Comparison of ENCODE assay signal across 9 cellular contexts in genomic region chr2:11498543-11499034, GRCh38. TPM values are rescaled to one million over a fixed set of nuclear protein-coding genes. Genes with fewer than 3 reads are reported as not detected.
DNase-seq lines count a peak whose midpoint lies in the region; ATAC-seq, FAIRE-seq and TF ChIP-seq lines count a peak whose summit lies in the region.
"Had no signal": no experiment of that assay in that cellular context is flagged by ENCODE, and none has a peak within 500 bp of the region (broad histone marks: within the 10 kb centered on the region; RNA-seq: fewer than 3 reads in every experiment).

No MANE protein-coding gene starts in this region.

- no peak overlapping the region for H3K4ac ChIP-seq in H9 (ENCODE audit: low read depth, low read length)

- H3K27ac Mint-ChIP-seq in endothelial cell (ENCODE audit: unreplicated experiment), result no peak overlapping the region
- H3K27ac Mint-ChIP-seq in H9, result peak overlapping the region in 1 of 3 experiments; percentile 44; a peak in 1 of 7 replicates

- H3K4me1 ChIP-seq in SJCRH30 (peaks cover 18% of the 10 kb centered on the region), liver (ENCODE audit: control insufficient read depth in 4 of 4, insufficient read depth in 4 of 4, low read length in 3 of 4) (peaks cover 2 to 45% (median 32%) of the 10 kb centered on the region in 4 donors), aorta (ENCODE audit: control insufficient read depth in 1 of 2, insufficient read depth in 2 of 2, low read length in 2 of 2) (no peaks in the 10 kb centered on the region), H9 (ENCODE audit: insufficient read depth, low read length) (peaks cover 2% of the 10 kb centered on the region; the same call in 1 of the 2 replicates)

- ATAC-seq in GM19043 (IDR thresholded peaks at IDR 0.05; ENCODE audit: low read depth, unreplicated experiment) (peak; percentile 85), HG03039 (IDR thresholded peaks at IDR 0.05; ENCODE audit: unreplicated experiment) (peak; percentile 90), aorta (ENCODE audit: low FRiP score) (peak; percentile 66)

- DNase-seq in SJCRH30, result peak; percentile 49 to 61
- peak in 1 of 2 donors; percentile 80 for DNase-seq in aorta
- no peak for DNase-seq in endothelial cell (ENCODE audit: low spot score)
- no peak for DNase-seq in HTR-8/SVneo (ENCODE audit: insufficient read length, low spot score)
- no peak for DNase-seq in H9

- intact Hi-C loops in aorta (cut with DNase I), result no loop called here

- H4K91ac ChIP-seq in H9 (ENCODE audit: insufficient read length, low read depth, low read length), result no peak overlapping the region

- WGBS in liver, result 18% methylated on average over 9 of the region's 9 CpGs
- WGBS in aorta, 2 donors, result 23 to 32% methylated on average over 8 to 9 of the region's 9 CpGs
- no CpG with 5 or more reads among the region's 9 CpGs for WGBS in H9 (ENCODE audit: extremely low coverage, insufficient read length, low lambda C conversion rate)

- H3K27ac ChIP-seq in SJCRH30 (no peak overlapping the region), liver (ENCODE audit: low read depth in 1 of 2, low read length in 2 of 2) (peak overlapping the region; percentile 66 to 73), aorta (ENCODE audit: low read depth in 1 of 2, low read length in 2 of 2) (no peak overlapping the region), H9 (ENCODE audit: insufficient read length, low read depth, low read length) (no peak overlapping the region)

- H3K36me3 Mint-ChIP-seq in endothelial cell (ENCODE audit: low read depth, unreplicated experiment), result peaks cover 4% of the 10 kb centered on the region
- H3K36me3 Mint-ChIP-seq in H9 (ENCODE audit: insufficient read depth in 1 of 3, low read depth in 3 of 3), result peaks cover 0 to 10% (median 9%) of the 10 kb centered on the region in 3 experiments; a peak in 5 of 7 replicates

- H3K36me3 ChIP-seq in SJCRH30 (no peaks in the 10 kb centered on the region), liver (ENCODE audit: control insufficient read depth in 4 of 4, insufficient read depth in 3 of 4, low read depth in 1 of 4, low read length in 3 of 4) (no peaks in the 10 kb centered on the region), aorta (ENCODE audit: control insufficient read depth in 1 of 2, insufficient read depth in 2 of 2, low read length in 1 of 2) (no peaks in the 10 kb centered on the region)

- FAIRE-seq in HTR-8/SVneo (lab: Jason Lieb, UNC), result no peak
- FAIRE-seq: colon had no signal

- H3K27me3 Mint-ChIP-seq in endothelial cell (ENCODE audit: unreplicated experiment) (no peaks in the 10 kb centered on the region), H9 (ENCODE audit: low read depth) (no peaks in the 10 kb centered on the region)

- no peak overlapping the region for H3K14ac ChIP-seq in H9 (ENCODE audit: insufficient read depth, low read length)

- H3K4me1 Mint-ChIP-seq in endothelial cell (ENCODE audit: unreplicated experiment) (peaks cover 21% of the 10 kb centered on the region), H9 (peaks cover 27 to 31% of the 10 kb centered on the region in 2 experiments)

- H3K23me2 ChIP-seq in H9 (ENCODE audit: insufficient read length, low read depth, low read length, poor library complexity, severe bottlenecking), result no peaks in the 10 kb centered on the region

- H3K56ac ChIP-seq in H9 (ENCODE audit: insufficient read length, low read depth, low read length), result no peak overlapping the region

- H3K27me3 ChIP-seq in SJCRH30 (no peaks in the 10 kb centered on the region; the same call in 1 of the 2 replicates), liver (ENCODE audit: control insufficient read depth in 4 of 4, insufficient read depth in 4 of 4, low read length in 3 of 4) (no peaks in the 10 kb centered on the region), aorta (ENCODE audit: control insufficient read depth in 1 of 2, insufficient read depth in 2 of 2, low read length in 1 of 2) (no peaks in the 10 kb centered on the region), H9 (ENCODE audit: insufficient read depth, low read length) (no peaks in the 10 kb centered on the region)

- no peak for TF ChIP-seq CTCF in liver (IDR thresholded peaks at IDR 0.05; ENCODE audit: low read depth, low read length, missing input control)
- TF ChIP-seq CTCF in endothelial cell (IDR thresholded peaks at IDR 0.05; ENCODE audit: unreplicated experiment), result no peak
- TF ChIP-seq CTCF in H9 (conservative IDR thresholded peaks at IDR 0.05), result no peak

- no peak overlapping the region for H2BK12ac ChIP-seq in H9 (ENCODE audit: insufficient read length, low read depth, low read length)

- no peak overlapping the region for H2BK5ac ChIP-seq in H9 (ENCODE audit: insufficient read length, low read length)

- no peak overlapping the region for H3K4me3 Mint-ChIP-seq in endothelial cell (ENCODE audit: unreplicated experiment)
- H3K4me3 Mint-ChIP-seq in H9, result no peak overlapping the region

- H2AK5ac ChIP-seq in H9 (ENCODE audit: insufficient read length, low read length), result no peak overlapping the region

- peaks cover 5% of the 10 kb centered on the region; the same call in 1 of the 2 replicates for H3K79me2 ChIP-seq in H9 (ENCODE audit: insufficient read depth, low read length)

- no peak overlapping the region for H3K23ac ChIP-seq in H9 (ENCODE audit: insufficient read length, low read depth, low read length)

- no peak overlapping the region for H4K8ac ChIP-seq in H9 (replicated peaks; ENCODE audit: insufficient read length, low read depth, low read length)

- no peak overlapping the region for H4K5ac ChIP-seq in H9 (ENCODE audit: insufficient read length, low read depth, low read length)

- H2AFZ ChIP-seq in H9 (ENCODE audit: low read length), result no peak overlapping the region

- no peak overlapping the region for H2BK20ac ChIP-seq in H9 (ENCODE audit: low read depth, low read length, poor library complexity, severe bottlenecking)

- H2BK15ac ChIP-seq in H9 (ENCODE audit: low read depth, low read length), result no peak overlapping the region

- H3K18ac ChIP-seq in H9 (ENCODE audit: insufficient read length, low read depth, low read length), result no peak overlapping the region

- H3T11ph ChIP-seq in H9 (ENCODE audit: low read length), result no peak overlapping the region

- no peak overlapping the region for H3K4me2 ChIP-seq in H9 (ENCODE audit: insufficient read depth, insufficient read length, low read length)

- no peak overlapping the region for H2BK120ac ChIP-seq in H9 (ENCODE audit: low read depth, low read length, poor library complexity, severe bottlenecking)

- no peaks in the 10 kb centered on the region for H3K9me3 ChIP-seq in SJCRH30 (replicated peaks)
- peaks cover 0 to 3% (median 1%) of the 10 kb centered on the region in 4 donors for H3K9me3 ChIP-seq in liver (ENCODE audit: control insufficient read depth in 4 of 4, low read length in 3 of 4)
- peaks cover 4% of the 10 kb centered on the region for H3K9me3 ChIP-seq in aorta (ENCODE audit: control insufficient read depth, low read length)
- no peaks in the 10 kb centered on the region for H3K9me3 ChIP-seq in H9 (ENCODE audit: control insufficient read depth, low read depth, low read length)

- no peaks in the 10 kb centered on the region for H3K79me1 ChIP-seq in H9 (ENCODE audit: insufficient read depth, low read depth, low read length, poor library complexity, severe bottlenecking)

- H3K9me3 Mint-ChIP-seq in endothelial cell (ENCODE audit: unreplicated experiment), result no peaks in the 10 kb centered on the region
- H3K9me3 Mint-ChIP-seq in H9, result peaks cover 7 to 9% of the 10 kb centered on the region in 2 experiments; a peak in 4 of 5 replicates

- TF ChIP-seq RAD21 in liver (IDR thresholded peaks at IDR 0.05), result peak; percentile 25 to 59

- H4K20me1 ChIP-seq in H9 (ENCODE audit: control insufficient read depth, insufficient read depth, insufficient read length), result no peaks in the 10 kb centered on the region

- no peak overlapping the region for H3K4me3 ChIP-seq in SJCRH30
- no peak overlapping the region for H3K4me3 ChIP-seq in liver (ENCODE audit: low read depth in 1 of 3, low read length in 3 of 3)
- H3K4me3 ChIP-seq in aorta (ENCODE audit: low read length in 2 of 2), result no peak overlapping the region

- H3K9ac ChIP-seq in liver (ENCODE audit: low read depth in 1 of 2, low read length in 2 of 2) (peak overlapping the region in 1 of 2 donors; percentile 37), H9 (ENCODE audit: extremely low read depth, insufficient read length, low read length) (no peak overlapping the region)

TF ChIP-seq in liver, 16 proteins besides CTCF, POLR2A, EP300 and RAD21 (continues in another document):
- TF ChIP-seq HNF4A (conservative IDR thresholded peaks at IDR 0.05) (peak; percentile 63 to 78), FOXA1 (IDR thresholded peaks at IDR 0.05) (peak; percentile 62), HNF4G (IDR thresholded peaks at IDR 0.05) (no peak), EGR1 (IDR thresholded peaks at IDR 0.05; ENCODE audit: low read depth in 2 of 2) (no peak), ATF3 (IDR thresholded peaks at IDR 0.05) (no peak), GABPA (IDR thresholded peaks at IDR 0.05 in 1 of 2, conservative IDR thresholded peaks at IDR 0.05 in 1 of 2) (no peak), SP1 (IDR thresholded peaks at IDR 0.05) (peak; percentile 71), JUND (IDR thresholded peaks at IDR 0.05) (peak in 1 of 2 donors; percentile 31)

RNA-seq across cellular contexts. Expression of gene E2F6, which starts 32.6 kb away (rescaled TPM):
- 32.2 and 40.9 TPM in 2 replicates for total RNA-seq in SJCRH30 (2014; rRNA removed; shearing (Covaris generic))
- total RNA-seq in liver (1 to 10 TPM; 4.2 to 7.7 TPM), aorta (10 to 100 TPM; 10.1 to 13.4 TPM), endothelial cell (ENCODE audit: unreplicated experiment) (20.4 TPM), H9 (2021) (21.8 and 23.6 TPM in 2 replicates)
- polyA plus RNA-seq in liver (1 to 10 TPM; 3.5 to 5.4 TPM), aorta (1 to 10 TPM; 8.6 TPM)

RNA-seq across cellular contexts. Expression of gene GREB1, which starts 35.3 kb away (rescaled TPM):
- 0.12 and 0.38 TPM in 2 replicates for total RNA-seq in SJCRH30 (2014; rRNA removed; shearing (Covaris generic))
- total RNA-seq in liver (1 to 10 TPM; 5.4 to 6.3 TPM), aorta (1 to 10 TPM; 7.2 to 8.6 TPM), endothelial cell (ENCODE audit: unreplicated experiment) (35.9 TPM), H9 (2021) (15.3 and 16.5 TPM in 2 replicates)
- polyA plus RNA-seq in liver (1 to 10 TPM; 1.0 to 1.7 TPM), aorta (under 1 TPM in 1 of 2 donors, not detected in 1; 0.13 TPM)

Comparison
In these comparisons a context has a peak if more than half of its experiments do, and no peak if none do; other contexts are left out.
1. DNase-seq: peak in SJCRH30 (2 of 2); none in endothelial cell (single experiment), HTR-8/SVneo (single experiment) and H9 (single experiment).
2. H3K27ac ChIP-seq: peak in liver (2 of 2); none in SJCRH30 (single experiment), aorta (0 of 2) and H9 (single experiment).
3. Peak in every context shown above with its lines, with median percentiles within 50 percentile points of each other: ATAC-seq.